8 cellular contexts compared by ENCODE assay signal in genomic region chr11:58654079-58654907, GRCh38. TPM values are rescaled to one million over a fixed set of nuclear protein-coding genes. Genes with fewer than 3 reads are reported as not detected.
DNase-seq lines count a peak whose midpoint lies in the region; ATAC-seq, FAIRE-seq and TF ChIP-seq lines count a peak whose summit lies in the region.

No MANE protein-coding gene starts in this region.

- no peaks in the 10 kb centered on the region for H3K9me3 Mint-ChIP-seq in progenitor cell of endocrine pancreas (ENCODE audit: low read depth)

- POLR2A ChIA-PET in GM10248 (lab: Yijun Ruan, JAX) = no interaction called here
- POLR2A ChIA-PET in SK-N-SH (lab: Yijun Ruan, JAX) = no interaction called here

- H3K4me2 ChIP-seq in SK-N-SH = no peak overlapping the region

- no peak overlapping the region for H2AFZ ChIP-seq in SK-N-SH (ENCODE audit: low read depth)

- no peak overlapping the region for H3K27ac Mint-ChIP-seq in progenitor cell of endocrine pancreas

- no peaks in the 10 kb centered on the region for H3K27me3 Mint-ChIP-seq in progenitor cell of endocrine pancreas

- TF ChIP-seq RAD21 in SK-N-SH (IDR thresholded peaks at IDR 0.05; ENCODE audit: low read length) = peak; percentile 77

- peaks cover 7% of the 10 kb centered on the region for H3K4me1 Mint-ChIP-seq in progenitor cell of endocrine pancreas (ENCODE audit: low read depth)

- no peaks in the 10 kb centered on the region for H3K4me1 ChIP-seq in SK-N-SH (ENCODE audit: control insufficient read depth in 1 of 2, insufficient read depth in 2 of 2, low read depth in 1 of 2, low read length in 1 of 2)

- CTCF ChIA-PET in GM10248 (lab: Yijun Ruan, JAX) = interaction anchor here (1.0 to 10.2 kb wide), 18 partner anchors 8 to 481 kb away, joined by 3 to 97 read pairs (median 6); no protein-coding TSS in a partner anchor
- CTCF ChIA-PET in SK-N-SH (lab: Yijun Ruan, JAX) = interaction anchor here (0.5 to 2.2 kb wide), 18 partner anchors 10 to 504 kb away, joined by 3 to 10 read pairs (median 4); no protein-coding TSS in a partner anchor

- no peak overlapping the region for H3K27ac ChIP-seq in SK-N-SH (ENCODE audit: low read depth in 2 of 2, low read length in 1 of 2)

- 2% methylated on average over 12 of the region's 12 CpGs for WGBS in SK-N-SH (ENCODE audit: low lambda C conversion rate)

- no peak for TF ChIP-seq EP300 in SK-N-SH (IDR thresholded peaks at IDR 0.05; ENCODE audit: borderline replicate concordance in 1 of 2, low read depth in 1 of 2, low read length in 1 of 2)

- no peaks in the 10 kb centered on the region for H4K20me1 ChIP-seq in SK-N-SH (ENCODE audit: insufficient read depth)

- no peaks in the 10 kb centered on the region for H3K79me2 ChIP-seq in SK-N-SH (ENCODE audit: insufficient read depth)

- FAIRE-seq in urothelium cell line (lab: Jason Lieb, UNC) = no peak

- peaks cover 1% of the 10 kb centered on the region for H3K36me3 Mint-ChIP-seq in progenitor cell of endocrine pancreas (ENCODE audit: insufficient read depth)

- intact Hi-C loops in Right ventricle myocardium superior (cut with DNase I) = no loop called here

- no peaks in the 10 kb centered on the region for H3K9me3 ChIP-seq in SK-N-SH

- peak; percentile 93 for TF ChIP-seq CTCF in GM10248 (IDR thresholded peaks at IDR 0.05; ENCODE audit: control extremely low read depth, extremely low read depth, low read depth, missing control alignments)
- peak; percentile 98 for TF ChIP-seq CTCF in LNCaP clone FGC (IDR thresholded peaks at IDR 0.05; ENCODE audit: control insufficient read depth, extremely low read depth, insufficient read depth)
- peak; percentile 96 for TF ChIP-seq CTCF in SK-N-SH (IDR thresholded peaks at IDR 0.05)
- TF ChIP-seq CTCF in progenitor cell of endocrine pancreas (IDR thresholded peaks at IDR 0.05; ENCODE audit: unreplicated experiment) = peak; percentile 91

- H3K36me3 ChIP-seq in H7 (replicated peaks; ENCODE audit: control insufficient read depth, insufficient read depth, low read length) (no peaks in the 10 kb centered on the region), SK-N-SH (replicated peaks in 1 of 2; ENCODE audit: control insufficient read depth in 1 of 2, insufficient read depth in 2 of 2, low read length in 1 of 2) (no peaks in the 10 kb centered on the region)

- peak; percentile 93 for ATAC-seq in Right ventricle myocardium superior (ENCODE audit: poor library complexity)

- no peak overlapping the region for H3K9ac ChIP-seq in SK-N-SH

- H3K4me3 ChIP-seq in H7 (ENCODE audit: insufficient read depth, low read depth, low read length) (no peak overlapping the region), LNCaP clone FGC (ENCODE audit: low read depth, low read length) (no peak overlapping the region), SK-N-SH (ENCODE audit: low read depth in 2 of 2, low read length in 1 of 2) (peak overlapping the region in 1 of 2 experiments; percentile 27; a peak in 1 of 4 replicates)

- H3K4me3 Mint-ChIP-seq in progenitor cell of endocrine pancreas (ENCODE audit: low read depth) = no peak overlapping the region

- H3K9me2 ChIP-seq in SK-N-SH = no peaks in the 10 kb centered on the region

- DNase-seq in GM10248 (ENCODE audit: extremely low spot score) = peak; percentile 69
- peak; percentile 69 for DNase-seq in H7
- peak; percentile 57 for DNase-seq in LNCaP clone FGC (ENCODE audit: low read depth)
- peak; percentile 64 for DNase-seq in SK-N-SH
- peak; percentile 83 for DNase-seq in activated naive CD4-positive, alpha-beta T cell treated with anti-CD3 and anti-CD28 coated beads, Interleukin-2, amount 50 U/mL, for 16 hours
- DNase-seq in Right ventricle myocardium superior = peak; percentile 89
- DNase-seq in progenitor cell of endocrine pancreas (ENCODE audit: low spot score, unreplicated experiment) = peak; percentile 67
- DNase-seq in urothelium cell line (ENCODE audit: low spot score) = peak; percentile 84

- H3F3A ChIP-seq in SK-N-SH (replicated peaks; ENCODE audit: insufficient read depth) = no peaks in the 10 kb centered on the region

- H3K27me3 ChIP-seq in H7 (ENCODE audit: control insufficient read depth, insufficient read depth, low read length) (no peaks in the 10 kb centered on the region), SK-N-SH (ENCODE audit: insufficient read depth) (no peaks in the 10 kb centered on the region)

TF ChIP-seq in SK-N-SH, 30 proteins besides CTCF, POLR2A, EP300 and RAD21:
- no peak for TF ChIP-seq FOXM1 (IDR thresholded peaks at IDR 0.05; ENCODE audit: low read depth)
- peak; percentile 54 for TF ChIP-seq MAX (IDR thresholded peaks at IDR 0.05; ENCODE audit: low read depth)
- no peak for TF ChIP-seq SIN3A (IDR thresholded peaks at IDR 0.05; ENCODE audit: borderline replicate concordance, low read depth, low read length)
- TF ChIP-seq REST (IDR thresholded peaks at IDR 0.05; ENCODE audit: low read depth, low read length) = no peak
- no peak for TF ChIP-seq RCOR1 (IDR thresholded peaks at IDR 0.05; ENCODE audit: low read length)
- TF ChIP-seq MEF2A (IDR thresholded peaks at IDR 0.05; ENCODE audit: borderline replicate concordance, low read depth) = no peak
- 0 out of 2 replicates have a peak, but pooled peaks have one; percentile 28 for TF ChIP-seq USF2 (IDR thresholded peaks at IDR 0.05; ENCODE audit: borderline replicate concordance, low read depth, low read length)
- TF ChIP-seq ELF1 (IDR thresholded peaks at IDR 0.05) = no peak
- TF ChIP-seq GATA2 (CRISPR knock-in tag; IDR thresholded peaks at IDR 0.05) = no peak
- TF ChIP-seq SMC3 (IDR thresholded peaks at IDR 0.05; ENCODE audit: low read depth, low read length) = peak; percentile 90
- TF ChIP-seq TEAD4 (IDR thresholded peaks at IDR 0.05; ENCODE audit: borderline replicate concordance, insufficient read depth) = no peak
- no peak for TF ChIP-seq GABPA (IDR thresholded peaks at IDR 0.05; ENCODE audit: low read depth)
- TF ChIP-seq FOXJ3 (CRISPR knock-in tag; IDR thresholded peaks at IDR 0.05) = no peak
- peak; percentile 68; the same call in 1 of the 2 replicates for TF ChIP-seq USF1 (IDR thresholded peaks at IDR 0.05; ENCODE audit: borderline replicate concordance, low read depth)
- peak; percentile 76 for TF ChIP-seq MXI1 (IDR thresholded peaks at IDR 0.05; ENCODE audit: low read depth, low read length)
- no peak for TF ChIP-seq EZH2phosphoT487 (IDR thresholded peaks at IDR 0.05; ENCODE audit: borderline replicate concordance, low read depth)
- TF ChIP-seq YY1 (IDR thresholded peaks at IDR 0.05; ENCODE audit: low read depth) = no peak

RNA-seq across cellular contexts. Expression of gene CNTF, which starts 31.8 kb away (rescaled TPM):
- total RNA-seq in H7 (2014; rRNA removed; shearing (Covaris generic)) = 0.26 and 0.73 TPM in 2 replicates
- 0.87 and 1.4 TPM in 2 replicates for polyA plus RNA-seq in SK-N-SH (2012; rRNA removed)
- polyA plus RNA-seq in SK-N-SH (2012; cell fraction: cytosol; rRNA removed) = 0.66 and 0.67 TPM in 2 replicates
- polyA plus RNA-seq in SK-N-SH (2012; cell fraction: nucleus; rRNA removed) = 1.2 and 3.4 TPM in 2 replicates
- 0.73 TPM for total RNA-seq in Right ventricle myocardium superior
- total RNA-seq in progenitor cell of endocrine pancreas = 3.9 and 4.3 TPM in 2 replicates
